Comparison of ENCODE assay signal across 1 cellular context in genomic region chr1:183648042-183648441, GRCh38.
TF ChIP-seq lines count a peak whose summit lies in the region.

No MANE protein-coding gene starts in this region.

TF ChIP-seq in HepG2, 621 proteins besides CTCF, POLR2A, EP300 and RAD21:
- peak; percentile 13 to 49; a peak in 1 of 4 replicates for TF ChIP-seq MAFK (conservative IDR thresholded peaks at IDR 0.05 in 1 of 2, IDR thresholded peaks at IDR 0.05 in 1 of 2; ENCODE audit: low read length in 2 of 2)
- no peak for TF ChIP-seq RARA (CRISPR knock-in tag; IDR thresholded peaks at IDR 0.05)
- no peak for TF ChIP-seq CENPX (CRISPR knock-in tag; IDR thresholded peaks at IDR 0.05)
- no peak for TF ChIP-seq CBX5 (CRISPR knock-in tag; IDR thresholded peaks at IDR 0.05; ENCODE audit: borderline replicate concordance)
- TF ChIP-seq MAFF (IDR thresholded peaks at IDR 0.05; ENCODE audit: low read depth, low read length) = peak; percentile 24; the same call in 1 of the 2 replicates
- TF ChIP-seq RFX5 (IDR thresholded peaks at IDR 0.05; ENCODE audit: low read depth, low read length) = no peak
